ENCODE assay signal across 26 cellular contexts in genomic region chr22:49077586-49077985, GRCh38.
"Had no signal": no experiment of that assay in that cellular context is flagged by ENCODE, and none has a peak within 500 bp of the region (broad histone marks: within the 10 kb centered on the region; RNA-seq: fewer than 3 reads in every experiment).

No MANE protein-coding gene starts in this region.

- H3K36me3 ChIP-seq: heart left ventricle, lower lobe of right lung, neutrophil, spleen, tibial nerve, vagina had no signal

- H3K9me3 Mint-ChIP-seq: immature natural killer cell; naive thymus-derived CD8-positive, alpha-beta T cell; nephron; neural crest cell; stimulated activated naive CD8-positive, alpha-beta T cell treated with anti-CD3 and anti-CD28 coated beads, Interleukin-15, amount 100 ng/mL, for 72 hours; type B pancreatic cell had no signal

- DNase-seq: heart left ventricle; hypothalamus; immature natural killer cell; left ventricle myocardium superior; lower lobe of right lung; mammary epithelial cell; mesenchymal stem cell; occipital lobe; retina; right cardiac atrium; small intestine; spleen; stimulated activated CD4-positive, alpha-beta T cell treated with anti-CD3 and anti-CD28 coated beads, Interleukin-4, amount 100 ng/mL, for 24 hours; stimulated activated naive CD4-positive, alpha-beta T cell treated with Interleukin-2 at 50 U/mL for 16 hours; stimulated activated naive CD8-positive, alpha-beta T cell treated with anti-CD3 and anti-CD28 coated beads, Interleukin-15, amount 100 ng/mL, for 72 hours; substantia nigra had no signal

- H3K4me1 Mint-ChIP-seq: immature natural killer cell; naive thymus-derived CD8-positive, alpha-beta T cell; nephron; stimulated activated memory B cell treated with anti-CD40 and anti-IgM and Interleukin-4, amounts not matched to agents 10 μg/mL and 1 μg/mL and 100 μg/mL, for 72 hours; stimulated activated naive CD8-positive, alpha-beta T cell treated with anti-CD3 and anti-CD28 coated beads, Interleukin-15, amount 100 ng/mL, for 72 hours had no signal

- H3K4me3 Mint-ChIP-seq: immature natural killer cell; naive thymus-derived CD8-positive, alpha-beta T cell; nephron; neural crest cell; stimulated activated memory B cell treated with anti-CD40 and anti-IgM and Interleukin-4, amounts not matched to agents 10 μg/mL and 1 μg/mL and 100 μg/mL, for 72 hours; stimulated activated naive CD8-positive, alpha-beta T cell treated with anti-CD3 and anti-CD28 coated beads, Interleukin-15, amount 100 ng/mL, for 72 hours; type B pancreatic cell had no signal

- H3K4me1 ChIP-seq: heart left ventricle, lower lobe of right lung, parathyroid adenoma, spleen, vagina had no signal

- H3K27ac ChIP-seq: heart left ventricle, lower lobe of right lung, neutrophil, parathyroid adenoma, spleen, tibial nerve, vagina had no signal

- H3K36me3 Mint-ChIP-seq: immature natural killer cell; naive thymus-derived CD8-positive, alpha-beta T cell; stimulated activated memory B cell treated with anti-CD40 and anti-IgM and Interleukin-4, amounts not matched to agents 10 μg/mL and 1 μg/mL and 100 μg/mL, for 72 hours; type B pancreatic cell had no signal

- H3K4me3 ChIP-seq: heart left ventricle, lower lobe of right lung, spleen, tibial nerve, vagina had no signal

- H3K27ac Mint-ChIP-seq: immature natural killer cell; naive thymus-derived CD8-positive, alpha-beta T cell; nephron; progenitor cell of endocrine pancreas; stimulated activated memory B cell treated with anti-CD40 and anti-IgM and Interleukin-4, amounts not matched to agents 10 μg/mL and 1 μg/mL and 100 μg/mL, for 72 hours; stimulated activated naive CD8-positive, alpha-beta T cell treated with anti-CD3 and anti-CD28 coated beads, Interleukin-15, amount 100 ng/mL, for 72 hours; type B pancreatic cell had no signal

- H3K27me3 ChIP-seq: neutrophil, tibial nerve, vagina had no signal

- H3K9me3 ChIP-seq: heart left ventricle, lower lobe of right lung, neutrophil, spleen, tibial nerve, vagina had no signal

- H3K27me3 Mint-ChIP-seq: stimulated activated memory B cell treated with anti-CD40 and anti-IgM and Interleukin-4, amounts not matched to agents 10 μg/mL and 1 μg/mL and 100 μg/mL, for 72 hours; stimulated activated naive CD8-positive, alpha-beta T cell treated with anti-CD3 and anti-CD28 coated beads, Interleukin-15, amount 100 ng/mL, for 72 hours had no signal
